In the genomic region with DNA sequence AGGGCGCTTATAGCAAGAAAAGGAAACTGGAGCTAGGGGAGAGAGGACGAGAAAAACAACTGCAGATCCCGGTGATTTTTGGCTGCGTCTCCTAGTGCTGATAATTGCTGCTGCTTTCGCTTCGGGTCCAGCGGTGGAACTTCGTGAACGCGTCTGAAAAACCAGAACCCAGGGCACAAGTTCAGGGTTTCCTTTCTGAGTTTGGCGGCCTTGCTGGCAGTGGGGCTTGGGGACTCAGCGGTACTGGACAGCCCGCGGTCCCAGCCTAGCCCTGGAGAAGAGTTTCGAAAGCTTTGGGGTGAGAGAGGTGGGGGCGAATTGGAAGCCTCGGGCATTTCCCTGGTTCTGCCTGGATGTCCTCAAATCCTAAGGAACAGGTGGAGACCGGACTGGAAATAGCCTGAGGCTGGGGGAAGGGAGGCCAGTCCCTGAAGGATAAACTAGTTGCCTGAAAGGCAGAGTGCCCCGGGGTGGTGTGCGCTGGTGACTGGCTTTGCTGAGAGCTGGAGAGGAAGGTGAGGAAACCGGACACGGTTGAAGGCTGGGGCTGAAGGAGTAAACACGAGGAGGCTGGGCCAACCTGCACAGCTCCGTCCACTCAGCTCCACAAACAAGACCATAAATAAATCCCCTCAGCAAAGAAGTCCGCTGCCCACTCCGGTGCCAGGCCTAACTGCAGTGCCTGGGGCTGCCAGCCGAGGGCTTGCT, we compare ENCODE assay signal across 9 cellular contexts. TPM values are rescaled to one million over a fixed set of nuclear protein-coding genes. Genes with fewer than 3 reads are reported as not detected.
DNase-seq lines count a peak whose midpoint lies in the region; ATAC-seq and TF ChIP-seq lines count a peak whose summit lies in the region.
"Had no signal": no experiment of that assay in that cellular context is flagged by ENCODE, and none has a peak within 500 bp of the region (broad histone marks: within the 10 kb centered on the region; RNA-seq: fewer than 3 reads in every experiment).

No MANE protein-coding gene starts in this region.

- no peaks in the 10 kb centered on the region for H3K9me3 ChIP-seq in muscle layer of colon (ENCODE audit: low read length)

- peak overlapping the region; percentile 87 for H3K4me3 Mint-ChIP-seq in activated CD8-positive, alpha-beta T cell treated with anti-CD3 and anti-CD28 coated beads, Interleukin-2, amount 10 ng/mL, durations not matched to agents 7 days and 5 days

- H3K27me3 Mint-ChIP-seq in activated CD8-positive, alpha-beta T cell treated with anti-CD3 and anti-CD28 coated beads, Interleukin-2, amount 10 ng/mL, durations not matched to agents 7 days and 5 days (ENCODE audit: low read depth): peaks cover 7% of the 10 kb centered on the region

- no peaks in the 10 kb centered on the region for H3K9me3 Mint-ChIP-seq in activated CD8-positive, alpha-beta T cell treated with anti-CD3 and anti-CD28 coated beads, Interleukin-2, amount 10 ng/mL, durations not matched to agents 7 days and 5 days (ENCODE audit: insufficient read depth)

- H3K27ac Mint-ChIP-seq in activated CD8-positive, alpha-beta T cell treated with anti-CD3 and anti-CD28 coated beads, Interleukin-2, amount 10 ng/mL, durations not matched to agents 7 days and 5 days: peak overlapping the region; percentile 80

- H3K4me1 Mint-ChIP-seq in activated CD8-positive, alpha-beta T cell treated with anti-CD3 and anti-CD28 coated beads, Interleukin-2, amount 10 ng/mL, durations not matched to agents 7 days and 5 days (ENCODE audit: low read depth): peaks cover 35% of the 10 kb centered on the region

- H3K4me1 ChIP-seq in muscle layer of colon (ENCODE audit: insufficient read depth, low read length) (peaks cover 41% of the 10 kb centered on the region), urinary bladder (ENCODE audit: insufficient read depth) (no peaks in the 10 kb centered on the region)

- H3K27me3 ChIP-seq in muscle layer of colon (ENCODE audit: control insufficient read depth in 1 of 2, insufficient read depth in 2 of 2, low read length in 2 of 2): no peaks in the 10 kb centered on the region

- WGBS in urinary bladder: 12% methylated on average over 27 of the region's 27 CpGs

- ATAC-seq in activated CD8-positive, alpha-beta T cell treated with anti-CD3 and anti-CD28 coated beads, Interleukin-2, amount 10 ng/mL, durations not matched to agents 7 days and 5 days: peak; percentile 1
- no peak for ATAC-seq in HG02981 (IDR thresholded peaks at IDR 0.05; ENCODE audit: unreplicated experiment)

- POLR2A ChIA-PET in activated CD8-positive, alpha-beta T cell treated with anti-CD3 and anti-CD28 coated beads, Interleukin-2, amount 10 ng/mL, durations not matched to agents 7 days and 5 days (lab: Charles Lee): interaction anchor here (1.1 kb wide), 1 partner anchor 11 kb away, joined by 3 read pairs; no protein-coding TSS in a partner anchor

- H3K36me3 ChIP-seq in muscle layer of colon (ENCODE audit: insufficient read depth, low read length): no peaks in the 10 kb centered on the region
- H3K36me3 ChIP-seq in urinary bladder (ENCODE audit: insufficient read depth): no peaks in the 10 kb centered on the region

- CTCF ChIA-PET in activated CD8-positive, alpha-beta T cell treated with anti-CD3 and anti-CD28 coated beads, Interleukin-2, amount 10 ng/mL, durations not matched to agents 7 days and 5 days (lab: Charles Lee): interaction anchor here (0.9 to 1.4 kb wide), 4 partner anchors 34 to 466 kb away, joined by 3 to 5 read pairs (median 3); no protein-coding TSS in a partner anchor

- H3K9ac ChIP-seq in muscle layer of colon (ENCODE audit: low read length): peak overlapping the region; percentile 83

- H3K4me3 ChIP-seq in fibroblast of mammary gland (ENCODE audit: control insufficient read depth, low read depth, low read length): peak overlapping the region; percentile 55
- peak overlapping the region; percentile 76 to 94 for H3K4me3 ChIP-seq in muscle layer of colon (ENCODE audit: low read depth in 1 of 2, low read length in 2 of 2)
- peak overlapping the region; percentile 72 for H3K4me3 ChIP-seq in urinary bladder (ENCODE audit: low read depth, low read length)

- no peak for TF ChIP-seq CTCF in fibroblast of mammary gland (conservative IDR thresholded peaks at IDR 0.05; ENCODE audit: control insufficient read depth, insufficient read depth, low read depth, low read length)

- no peaks in the 10 kb centered on the region for H3K36me3 Mint-ChIP-seq in activated CD8-positive, alpha-beta T cell treated with anti-CD3 and anti-CD28 coated beads, Interleukin-2, amount 10 ng/mL, durations not matched to agents 7 days and 5 days (ENCODE audit: low read depth)

- DNase-seq in DMS153 treated with DMSO at 0.1 percent for 48 hours (lab: John Stamatoyannopoulos, UW; ENCODE audit: unreplicated experiment): peak; percentile 75
- DNase-seq in DMS153 (lab: John Stamatoyannopoulos, UW): no peak
- peak; percentile 93 for DNase-seq in M059J (ENCODE audit: low read depth)
- DNase-seq in activated CD8-positive, alpha-beta T cell treated with anti-CD3 and anti-CD28 coated beads, Interleukin-2, amount 10 ng/mL, durations not matched to agents 7 days and 5 days: peak; percentile 37
- DNase-seq in fibroblast of mammary gland (ENCODE audit: low read depth): no peak

- H3K27ac ChIP-seq in muscle layer of colon (ENCODE audit: low read depth, low read length) (peak overlapping the region; percentile 88), urinary bladder (ENCODE audit: low read depth) (no peak overlapping the region)
- H3K27ac ChIP-seq: C4-2B had no signal

RNA-seq across cellular contexts. Expression of gene GMPR, which starts 0.9 kb away (rescaled TPM):
- total RNA-seq in M059J (2014; rRNA removed; shearing (Covaris generic)): 64.3 and 92.2 TPM in 2 replicates
- 10 to 100 TPM in 1 of 2 experiments, 1 to 10 TPM in 1; 8.9 to 11.0 TPM for total RNA-seq in activated CD8-positive, alpha-beta T cell treated with anti-CD3 and anti-CD28 coated beads, Interleukin-2, amount 10 ng/mL, durations not matched to agents 7 days and 5 days
- total RNA-seq in urinary bladder: 4.5 TPM
- 5.4 TPM for polyA plus RNA-seq in urinary bladder

Comparison
In these comparisons a context has a peak if more than half of its experiments do, and no peak if none do; other contexts are left out.
1. DNase-seq: peak in DMS153 treated with DMSO at 0.1 percent for 48 hours (single experiment), M059J (single experiment) and activated CD8-positive, alpha-beta T cell treated with anti-CD3 and anti-CD28 coated beads, Interleukin-2, amount 10 ng/mL, durations not matched to agents 7 days and 5 days (single experiment); none in DMS153 (single experiment) and fibroblast of mammary gland (single experiment).
2. Peak in every context shown above with its lines, with median percentiles within 50 percentile points of each other: H3K4me3 ChIP-seq.